In genomic region chr12:132222096-132222807, GRCh38 we compare ENCODE assay signal across 8 cellular contexts.
DNase-seq lines count a peak whose midpoint lies in the region; ATAC-seq, FAIRE-seq and TF ChIP-seq lines count a peak whose summit lies in the region.

No MANE protein-coding gene starts in this region.

- CTCF ChIA-PET in Panc1 (lab: Charles Lee): no interaction called here

- no TSS peak for BruUV-seq in Panc1 (replicated peaks; lab: Mats Ljungman, UMichigan)

- DNase-seq in activated naive CD8-positive, alpha-beta T cell treated with anti-CD3 and anti-CD28 coated beads, Interleukin-2, amount 50 U/mL, for 24 hours: no peak
- DNase-seq in Panc1 (ENCODE audit: low read depth, low spot score) (peak; percentile 7), naive B cell (peak; percentile 66), H54 (ENCODE audit: insufficient read length, low spot score) (no peak), ureter (ENCODE audit: low spot score) (no peak)
- DNase-seq in activated effector memory CD4-positive, alpha-beta T cell treated with anti-CD3 and anti-CD28 coated beads, Interleukin-2, amount 50 U/mL, for 16 hours: peak; percentile 68

- intact Hi-C loops in Panc1 (cut with micrococcal nuclease; ENCODE audit: unreplicated experiment): no loop called here

- 0 out of 2 replicates have a peak, but pooled peaks cover 2% of the 10 kb centered on the region for H3K4me1 ChIP-seq in Panc1 (ENCODE audit: control insufficient read depth, insufficient read depth, low read length)

- H3K9me3 ChIP-seq in Panc1 (ENCODE audit: control insufficient read depth, insufficient read depth, low read depth, low read length): no peaks in the 10 kb centered on the region

- H3K36me3 Mint-ChIP-seq in activated naive CD8-positive, alpha-beta T cell: no peaks in the 10 kb centered on the region
- H3K36me3 Mint-ChIP-seq in activated naive CD8-positive, alpha-beta T cell treated with anti-CD3 and anti-CD28 coated beads, Interleukin-2, amount 50 U/mL, for 24 hours (ENCODE audit: low read depth): no peaks in the 10 kb centered on the region
- peaks cover 0 to 8% of the 10 kb centered on the region in 2 donors for H3K36me3 Mint-ChIP-seq in naive B cell

- no peaks in the 10 kb centered on the region for H3K9me3 Mint-ChIP-seq in activated naive CD8-positive, alpha-beta T cell (ENCODE audit: low read depth)
- no peaks in the 10 kb centered on the region for H3K9me3 Mint-ChIP-seq in activated naive CD8-positive, alpha-beta T cell treated with anti-CD3 and anti-CD28 coated beads, Interleukin-2, amount 50 U/mL, for 24 hours
- peaks cover 0 to 12% (median 1%) of the 10 kb centered on the region in 7 donors for H3K9me3 Mint-ChIP-seq in naive B cell

- H3K27ac ChIP-seq in Panc1 (ENCODE audit: low read length): no peak overlapping the region

- peak overlapping the region in 1 of 2 experiments; percentile 17; a peak in 2 of 4 replicates for H3K4me3 ChIP-seq in Panc1 (ENCODE audit: low read depth in 2 of 2, low read length in 2 of 2)

- H3K36me3 ChIP-seq in Panc1 (ENCODE audit: control insufficient read depth, insufficient read depth, low read length): no peaks in the 10 kb centered on the region

- POLR2A ChIA-PET in Panc1 (lab: Charles Lee): no interaction called here

- H3K27ac Mint-ChIP-seq in activated naive CD8-positive, alpha-beta T cell: no peak overlapping the region
- H3K27ac Mint-ChIP-seq in activated naive CD8-positive, alpha-beta T cell treated with anti-CD3 and anti-CD28 coated beads, Interleukin-2, amount 50 U/mL, for 24 hours: no peak overlapping the region
- H3K27ac Mint-ChIP-seq in naive B cell: peak overlapping the region; percentile 9 to 91 (median 80)

- no peak for TF ChIP-seq POLR2A in H54 (IDR thresholded peaks at IDR 0.05; ENCODE audit: low read depth, low read length)

- ATAC-seq in activated naive CD8-positive, alpha-beta T cell treated with anti-CD3 and anti-CD28 coated beads, Interleukin-2, amount 50 U/mL, for 24 hours: no peak
- peak; percentile 83 for ATAC-seq in Panc1
- ATAC-seq in naive B cell (ENCODE audit: low read depth in 2 of 2): peak; percentile 96 to 97
- no peak for ATAC-seq in GM19351 (IDR thresholded peaks at IDR 0.05; ENCODE audit: unreplicated experiment)

- in situ Hi-C loops in Panc1 (cut with HindIII; ENCODE audit: low pct_unique_long_range_greater_than_20kb, low sequenced_read_pairs): no loop called here

- peaks cover 8% of the 10 kb centered on the region for H3K27me3 Mint-ChIP-seq in activated naive CD8-positive, alpha-beta T cell
- H3K27me3 Mint-ChIP-seq in activated naive CD8-positive, alpha-beta T cell treated with anti-CD3 and anti-CD28 coated beads, Interleukin-2, amount 50 U/mL, for 24 hours: peaks cover 19% of the 10 kb centered on the region
- peaks cover 13 to 29% (median 19%) of the 10 kb centered on the region in 3 donors for H3K27me3 Mint-ChIP-seq in naive B cell

- H3K4me1 Mint-ChIP-seq in activated naive CD8-positive, alpha-beta T cell (ENCODE audit: low read depth): peaks cover 9% of the 10 kb centered on the region
- H3K4me1 Mint-ChIP-seq in activated naive CD8-positive, alpha-beta T cell treated with anti-CD3 and anti-CD28 coated beads, Interleukin-2, amount 50 U/mL, for 24 hours: peaks cover 5% of the 10 kb centered on the region
- peaks cover 14 to 22% (median 18%) of the 10 kb centered on the region in 3 donors for H3K4me1 Mint-ChIP-seq in naive B cell

- peak overlapping the region; percentile 1 for H3K4me3 Mint-ChIP-seq in activated naive CD8-positive, alpha-beta T cell
- H3K4me3 Mint-ChIP-seq in activated naive CD8-positive, alpha-beta T cell treated with anti-CD3 and anti-CD28 coated beads, Interleukin-2, amount 50 U/mL, for 24 hours: no peak overlapping the region
- peak overlapping the region in 7 of 8 donors; percentile 58 to 84 (median 71) for H3K4me3 Mint-ChIP-seq in naive B cell

- TF ChIP-seq CTCF in Panc1 (IDR thresholded peaks at IDR 0.05): no peak

- peaks cover 4% of the 10 kb centered on the region; the same call in 1 of the 2 replicates for H3K27me3 ChIP-seq in Panc1 (ENCODE audit: control insufficient read depth, insufficient read depth, low read length)

- no peak for FAIRE-seq in H54 (lab: Jason Lieb, UNC)

Comparison
In these comparisons a context has a peak if more than half of its experiments do, and no peak if none do; other contexts are left out.
1. H3K27ac Mint-ChIP-seq: peak in naive B cell (6 of 6); none in activated naive CD8-positive, alpha-beta T cell (single experiment) and activated naive CD8-positive, alpha-beta T cell treated with anti-CD3 and anti-CD28 coated beads, Interleukin-2, amount 50 U/mL, for 24 hours (single experiment).
2. ATAC-seq: peak in Panc1 (single experiment) and naive B cell (2 of 2); none in activated naive CD8-positive, alpha-beta T cell treated with anti-CD3 and anti-CD28 coated beads, Interleukin-2, amount 50 U/mL, for 24 hours (single experiment) and GM19351 (single experiment).
3. DNase-seq: peak in Panc1 (single experiment), activated effector memory CD4-positive, alpha-beta T cell treated with anti-CD3 and anti-CD28 coated beads, Interleukin-2, amount 50 U/mL, for 16 hours (single experiment) and naive B cell (single experiment); none in activated naive CD8-positive, alpha-beta T cell treated with anti-CD3 and anti-CD28 coated beads, Interleukin-2, amount 50 U/mL, for 24 hours (single experiment), H54 (single experiment) and ureter (single experiment).